11 cellular contexts compared by ENCODE assay signal in genomic region chr11:128412847-128413791, GRCh38.
DNase-seq lines count a peak whose midpoint lies in the region; ATAC-seq, FAIRE-seq and TF ChIP-seq lines count a peak whose summit lies in the region.
"Had no signal": no experiment of that assay in that cellular context is flagged by ENCODE, and none has a peak within 500 bp of the region (broad histone marks: within the 10 kb centered on the region; RNA-seq: fewer than 3 reads in every experiment).

No MANE protein-coding gene starts in this region.

- FAIRE-seq in HTR-8/SVneo (lab: Jason Lieb, UNC) = no peak

- DNase-seq in GM10266 (ENCODE audit: extremely low spot score) = peak; percentile 16
- DNase-seq in AML-193 (lab: John Stamatoyannopoulos, UW) = no peak
- DNase-seq in cerebellar cortex (ENCODE audit: low spot score) = no peak
- no peak for DNase-seq in D341Med (ENCODE audit: low spot score)
- DNase-seq in HTR-8/SVneo (ENCODE audit: insufficient read length, low spot score) = no peak
- DNase-seq: DMS153, retina had no signal

- H3K27ac Mint-ChIP-seq in T-helper 1 cell treated with Interleukin-12 subunit alpha and Interleukin-12 subunit beta and Interleukin-4 antibody, amounts not matched to agents 30 μg/mL and 1 μg/mL, for 36 hours = peak overlapping the region; percentile 52
- H3K27ac Mint-ChIP-seq: brain had no signal

- no peaks in the 10 kb centered on the region for H3K9me3 Mint-ChIP-seq in T-helper 1 cell treated with Interleukin-12 subunit alpha and Interleukin-12 subunit beta and Interleukin-4 antibody, amounts not matched to agents 30 μg/mL and 1 μg/mL, for 36 hours
- H3K9me3 Mint-ChIP-seq: brain had no signal

- peak; percentile 61 for ATAC-seq in GM19328 (IDR thresholded peaks at IDR 0.05; ENCODE audit: unreplicated experiment)
- peak; percentile 81 for ATAC-seq in HG02973 (IDR thresholded peaks at IDR 0.05; ENCODE audit: unreplicated experiment)

- peaks cover 35% of the 10 kb centered on the region for H3K4me1 Mint-ChIP-seq in T-helper 1 cell treated with Interleukin-12 subunit alpha and Interleukin-12 subunit beta and Interleukin-4 antibody, amounts not matched to agents 30 μg/mL and 1 μg/mL, for 36 hours (ENCODE audit: low read depth)

- H3K4me3 Mint-ChIP-seq in T-helper 1 cell treated with Interleukin-12 subunit alpha and Interleukin-12 subunit beta and Interleukin-4 antibody, amounts not matched to agents 30 μg/mL and 1 μg/mL, for 36 hours = peak overlapping the region; percentile 22
- H3K4me3 Mint-ChIP-seq: brain had no signal

- peaks cover 7% of the 10 kb centered on the region for H3K36me3 Mint-ChIP-seq in T-helper 1 cell treated with Interleukin-12 subunit alpha and Interleukin-12 subunit beta and Interleukin-4 antibody, amounts not matched to agents 30 μg/mL and 1 μg/mL, for 36 hours (ENCODE audit: low read depth)
- H3K36me3 Mint-ChIP-seq: brain had no signal

- no peak for TF ChIP-seq CTCF in GM10266 (IDR thresholded peaks at IDR 0.05; ENCODE audit: control insufficient read depth, insufficient read depth, low read depth, missing control alignments)

- no peaks in the 10 kb centered on the region for H3K27me3 Mint-ChIP-seq in T-helper 1 cell treated with Interleukin-12 subunit alpha and Interleukin-12 subunit beta and Interleukin-4 antibody, amounts not matched to agents 30 μg/mL and 1 μg/mL, for 36 hours (ENCODE audit: low read depth)
- H3K27me3 Mint-ChIP-seq: brain had no signal
